ENCODE assay signal across 23 cellular contexts in genomic region chr17:21815352-21816063, GRCh38.
DNase-seq lines count a peak whose midpoint lies in the region; ATAC-seq and TF ChIP-seq lines count a peak whose summit lies in the region.
"Had no signal": no experiment of that assay in that cellular context is flagged by ENCODE, and none has a peak within 500 bp of the region (broad histone marks: within the 10 kb centered on the region; RNA-seq: fewer than 3 reads in every experiment).

No MANE protein-coding gene starts in this region.

- no peak overlapping the region for H3K27ac Mint-ChIP-seq in CD8-positive, alpha-beta memory T cell
- H3K27ac Mint-ChIP-seq: CD4-positive, alpha-beta T cell; T-cell had no signal

- H3K4me3 ChIP-seq in HEK293 (ENCODE audit: low read depth, low read length) (no peak overlapping the region), SK-N-SH (ENCODE audit: low read depth in 2 of 2, low read length in 1 of 2) (no peak overlapping the region)
- no peak overlapping the region for H3K4me3 ChIP-seq in CD8-positive, alpha-beta memory T cell (ENCODE audit: low read length)
- H3K4me3 ChIP-seq: BLaER1 treated with 17β-estradiol and CSF1 and Interleukin-3, amounts not matched to agents 10 nM and 100 nM; GM23248; SJCRH30 had no signal

- no peak for TF ChIP-seq EP300 in SK-N-SH (IDR thresholded peaks at IDR 0.05; ENCODE audit: borderline replicate concordance in 1 of 2, low read depth in 1 of 2, low read length in 1 of 2)

- TF ChIP-seq CTCF in HEK293 (tag by site-specific recombination; IDR thresholded peaks at IDR 0.05) (no peak), SK-N-SH (IDR thresholded peaks at IDR 0.05) (no peak)

- peaks cover 17% of the 10 kb centered on the region; the same call in 1 of the 2 replicates for H3K27me3 ChIP-seq in SK-N-SH (ENCODE audit: insufficient read depth)
- no peaks in the 10 kb centered on the region for H3K27me3 ChIP-seq in CD8-positive, alpha-beta memory T cell (ENCODE audit: insufficient read depth, low read length, poor library complexity, severe bottlenecking)
- H3K27me3 ChIP-seq: BLaER1 treated with 17β-estradiol and CSF1 and Interleukin-3, amounts not matched to agents 10 nM and 100 nM had no signal

- TF ChIP-seq RAD21 in SK-N-SH (IDR thresholded peaks at IDR 0.05; ENCODE audit: low read length) = no peak

- H3K4me1 Mint-ChIP-seq in CD8-positive, alpha-beta memory T cell = no peaks in the 10 kb centered on the region
- H3K4me1 Mint-ChIP-seq: T-cell had no signal

- H3K36me3 Mint-ChIP-seq in CD8-positive, alpha-beta memory T cell = no peaks in the 10 kb centered on the region
- H3K36me3 Mint-ChIP-seq: T-cell had no signal

- H4K20me1 ChIP-seq in SK-N-SH (ENCODE audit: insufficient read depth) = no peaks in the 10 kb centered on the region
- H4K20me1 ChIP-seq: BLaER1 treated with 17β-estradiol and CSF1 and Interleukin-3, amounts not matched to agents 10 nM and 100 nM had no signal

- no peaks in the 10 kb centered on the region for H3F3A ChIP-seq in SK-N-SH (replicated peaks; ENCODE audit: insufficient read depth)

- DNase-seq in D341Med (ENCODE audit: low spot score) (peak; percentile 3), SK-N-SH (no peak), medulla oblongata (ENCODE audit: extremely low spot score) (peak; percentile 1), LoVo (ENCODE audit: low spot score) (no peak), cerebellar cortex (ENCODE audit: low spot score) (no peak)
- no peak for DNase-seq in CD8-positive, alpha-beta memory T cell
- DNase-seq: AML-193; CD4-positive, alpha-beta T cell; COR-L47; GM23248; Karpas-422; MV-4-11; NCI-H1105; NCI-H1436 treated with DMSO at 0.1 percent for 48 hours; NCI-H187 treated with DMSO at 0.1 percent for 48 hours; NCI-H2107; NCI-H524; NCI-H748 treated with DMSO at 0.1 percent for 48 hours; T-cell had no signal

- H3K36me3 ChIP-seq in HEK293 (ENCODE audit: control insufficient read depth in 2 of 2, insufficient read depth in 1 of 2, low read length in 2 of 2) (no peaks in the 10 kb centered on the region), SK-N-SH (replicated peaks in 1 of 2; ENCODE audit: control insufficient read depth in 1 of 2, insufficient read depth in 2 of 2, low read length in 1 of 2) (no peaks in the 10 kb centered on the region)
- H3K36me3 ChIP-seq in CD8-positive, alpha-beta memory T cell (ENCODE audit: insufficient read depth, low read length) = no peaks in the 10 kb centered on the region
- H3K36me3 ChIP-seq: BLaER1 treated with 17β-estradiol and CSF1 and Interleukin-3, amounts not matched to agents 10 nM and 100 nM; SJCRH30 had no signal

- H3K9ac ChIP-seq in SK-N-SH = no peak overlapping the region
- H3K9ac ChIP-seq: BLaER1 treated with 17β-estradiol and CSF1 and Interleukin-3, amounts not matched to agents 10 nM and 100 nM; GM23248 had no signal

- H3K9me3 ChIP-seq in HEK293 (ENCODE audit: control insufficient read depth, insufficient read depth, low read depth, low read length) (no peaks in the 10 kb centered on the region), SK-N-SH (no peaks in the 10 kb centered on the region)
- no peaks in the 10 kb centered on the region for H3K9me3 ChIP-seq in CD8-positive, alpha-beta memory T cell (ENCODE audit: low read length)
- H3K9me3 ChIP-seq: BLaER1 treated with 17β-estradiol and CSF1 and Interleukin-3, amounts not matched to agents 10 nM and 100 nM had no signal

- POLR2A ChIA-PET in HEK293 (lab: Yijun Ruan, JAX) = no interaction called here
- POLR2A ChIA-PET in SK-N-SH (lab: Yijun Ruan, JAX) = no interaction called here
- POLR2A ChIA-PET in CD8-positive, alpha-beta memory T cell (lab: Charles Lee) = no interaction called here

- WGBS in SK-N-SH (ENCODE audit: low lambda C conversion rate) = 5% methylated on average over 11 of the region's 11 CpGs

- H3K4me2 ChIP-seq in SK-N-SH = no peak overlapping the region
- H3K4me2 ChIP-seq: BLaER1 treated with 17β-estradiol and CSF1 and Interleukin-3, amounts not matched to agents 10 nM and 100 nM had no signal

- no peaks in the 10 kb centered on the region for H3K9me2 ChIP-seq in SK-N-SH

- H3K4me1 ChIP-seq in HEK293 (ENCODE audit: control insufficient read depth, insufficient read depth, low read length) = no peaks in the 10 kb centered on the region
- H3K4me1 ChIP-seq in SK-N-SH (ENCODE audit: control insufficient read depth in 1 of 2, insufficient read depth in 2 of 2, low read depth in 1 of 2, low read length in 1 of 2) = no peaks in the 10 kb centered on the region
- H3K4me1 ChIP-seq in CD8-positive, alpha-beta memory T cell (ENCODE audit: insufficient read depth, low read length) = no peaks in the 10 kb centered on the region
- H3K4me1 ChIP-seq: BLaER1 treated with 17β-estradiol and CSF1 and Interleukin-3, amounts not matched to agents 10 nM and 100 nM; SJCRH30 had no signal

- peak overlapping the region; percentile 2; the same call in 1 of the 2 replicates for H2AFZ ChIP-seq in SK-N-SH (ENCODE audit: low read depth)
- H2AFZ ChIP-seq: GM23248 had no signal

- H3K9me3 Mint-ChIP-seq in CD8-positive, alpha-beta memory T cell = peaks cover 10 to 27% (median 11%) of the 10 kb centered on the region in 5 donors

- no peak for ATAC-seq in GM21381 (IDR thresholded peaks at IDR 0.05; ENCODE audit: unreplicated experiment)
- ATAC-seq: T-cell had no signal

- H3K27ac ChIP-seq in HEK293 (ENCODE audit: extremely low read depth, low read depth, low read length) = no peak overlapping the region
- no peak overlapping the region for H3K27ac ChIP-seq in SK-N-SH (ENCODE audit: low read depth in 2 of 2, low read length in 1 of 2)
- H3K27ac ChIP-seq in CD8-positive, alpha-beta memory T cell (ENCODE audit: low read depth, low read length) = no peak overlapping the region
- H3K27ac ChIP-seq: BLaER1 treated with 17β-estradiol and CSF1 and Interleukin-3, amounts not matched to agents 10 nM and 100 nM; GM23248; SJCRH30 had no signal

- peaks cover 0 to 1% of the 10 kb centered on the region in 2 donors for H3K27me3 Mint-ChIP-seq in CD8-positive, alpha-beta memory T cell
- H3K27me3 Mint-ChIP-seq: CD4-positive, alpha-beta T cell; T-cell had no signal

- no peak overlapping the region for H3K4me3 Mint-ChIP-seq in CD8-positive, alpha-beta memory T cell
- H3K4me3 Mint-ChIP-seq: CD4-positive, alpha-beta T cell; T-cell had no signal

- no peaks in the 10 kb centered on the region for H3K79me2 ChIP-seq in SK-N-SH (ENCODE audit: insufficient read depth)

- CTCF ChIA-PET in HEK293 (lab: Yijun Ruan, JAX) = no interaction called here
- CTCF ChIA-PET in SK-N-SH (lab: Yijun Ruan, JAX) = no interaction called here
- CTCF ChIA-PET in CD8-positive, alpha-beta memory T cell (lab: Charles Lee) = no interaction called here

TF ChIP-seq in HEK293, 187 proteins besides CTCF, POLR2A, EP300 and RAD21 (continues in another document):
- no peak for TF ChIP-seq ZNF169 (tag by site-specific recombination; IDR thresholded peaks at IDR 0.05)
- no peak for TF ChIP-seq ELK4 (IDR thresholded peaks at IDR 0.05; ENCODE audit: borderline replicate concordance, low read depth, low read length)
- TF ChIP-seq, protein P1, sequence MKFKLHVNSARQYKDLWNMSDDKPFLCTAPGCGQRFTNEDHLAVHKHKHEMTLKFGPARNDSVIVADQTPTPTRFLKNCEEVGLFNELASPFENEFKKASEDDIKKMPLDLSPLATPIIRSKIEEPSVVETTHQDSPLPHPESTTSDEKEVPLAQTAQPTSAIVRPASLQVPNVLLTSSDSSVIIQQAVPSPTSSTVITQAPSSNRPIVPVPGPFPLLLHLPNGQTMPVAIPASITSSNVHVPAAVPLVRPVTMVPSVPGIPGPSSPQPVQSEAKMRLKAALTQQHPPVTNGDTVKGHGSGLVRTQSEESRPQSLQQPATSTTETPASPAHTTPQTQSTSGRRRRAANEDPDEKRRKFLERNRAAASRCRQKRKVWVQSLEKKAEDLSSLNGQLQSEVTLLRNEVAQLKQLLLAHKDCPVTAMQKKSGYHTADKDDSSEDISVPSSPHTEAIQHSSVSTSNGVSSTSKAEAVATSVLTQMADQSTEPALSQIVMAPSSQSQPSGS (tag by site-specific recombination; IDR thresholded peaks at IDR 0.05; ENCODE audit: low read depth) = peak; percentile 77

TF ChIP-seq in SK-N-SH, 30 proteins besides CTCF, POLR2A, EP300 and RAD21:
- TF ChIP-seq, protein P2, sequence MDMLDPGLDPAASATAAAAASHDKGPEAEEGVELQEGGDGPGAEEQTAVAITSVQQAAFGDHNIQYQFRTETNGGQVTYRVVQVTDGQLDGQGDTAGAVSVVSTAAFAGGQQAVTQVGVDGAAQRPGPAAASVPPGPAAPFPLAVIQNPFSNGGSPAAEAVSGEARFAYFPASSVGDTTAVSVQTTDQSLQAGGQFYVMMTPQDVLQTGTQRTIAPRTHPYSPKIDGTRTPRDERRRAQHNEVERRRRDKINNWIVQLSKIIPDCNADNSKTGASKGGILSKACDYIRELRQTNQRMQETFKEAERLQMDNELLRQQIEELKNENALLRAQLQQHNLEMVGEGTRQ (IDR thresholded peaks at IDR 0.05; ENCODE audit: borderline replicate concordance, low read depth, low read length) = no peak
- TF ChIP-seq ELF1 (IDR thresholded peaks at IDR 0.05) = no peak
- no peak for TF ChIP-seq YY1 (IDR thresholded peaks at IDR 0.05; ENCODE audit: low read depth)
- TF ChIP-seq JUND (IDR thresholded peaks at IDR 0.05) = no peak
- no peak for TF ChIP-seq RXRA (IDR thresholded peaks at IDR 0.05; ENCODE audit: borderline replicate concordance, low read depth)
- no peak for TF ChIP-seq EZH2phosphoT487 (IDR thresholded peaks at IDR 0.05; ENCODE audit: borderline replicate concordance, low read depth)
- TF ChIP-seq, protein P3, sequence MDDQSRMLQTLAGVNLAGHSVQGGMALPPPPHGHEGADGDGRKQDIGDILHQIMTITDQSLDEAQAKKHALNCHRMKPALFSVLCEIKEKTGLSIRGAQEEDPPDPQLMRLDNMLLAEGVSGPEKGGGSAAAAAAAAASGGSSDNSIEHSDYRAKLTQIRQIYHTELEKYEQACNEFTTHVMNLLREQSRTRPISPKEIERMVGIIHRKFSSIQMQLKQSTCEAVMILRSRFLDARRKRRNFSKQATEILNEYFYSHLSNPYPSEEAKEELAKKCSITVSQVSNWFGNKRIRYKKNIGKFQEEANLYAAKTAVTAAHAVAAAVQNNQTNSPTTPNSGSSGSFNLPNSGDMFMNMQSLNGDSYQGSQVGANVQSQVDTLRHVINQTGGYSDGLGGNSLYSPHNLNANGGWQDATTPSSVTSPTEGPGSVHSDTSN (IDR thresholded peaks at IDR 0.05) = no peak
- TF ChIP-seq NFIC (IDR thresholded peaks at IDR 0.05; ENCODE audit: borderline replicate concordance) = no peak
- TF ChIP-seq FOXM1 (IDR thresholded peaks at IDR 0.05; ENCODE audit: low read depth) = no peak
- no peak for TF ChIP-seq MXI1 (IDR thresholded peaks at IDR 0.05; ENCODE audit: low read depth, low read length)
- no peak for TF ChIP-seq MEF2A (IDR thresholded peaks at IDR 0.05; ENCODE audit: borderline replicate concordance, low read depth)
- no peak for TF ChIP-seq TEAD4 (IDR thresholded peaks at IDR 0.05; ENCODE audit: borderline replicate concordance, insufficient read depth)
- TF ChIP-seq CHD2 (IDR thresholded peaks at IDR 0.05; ENCODE audit: low read length, partially characterized antibody) = no peak

Comparison
In these comparisons a context has a peak if more than half of its experiments do, and no peak if none do; other contexts are left out.
1. DNase-seq: peak in D341Med (single experiment) and medulla oblongata (single experiment); none in SK-N-SH (single experiment), LoVo (single experiment), CD8-positive, alpha-beta memory T cell (0 of 5) and cerebellar cortex (single experiment).